In the genomic region with DNA sequence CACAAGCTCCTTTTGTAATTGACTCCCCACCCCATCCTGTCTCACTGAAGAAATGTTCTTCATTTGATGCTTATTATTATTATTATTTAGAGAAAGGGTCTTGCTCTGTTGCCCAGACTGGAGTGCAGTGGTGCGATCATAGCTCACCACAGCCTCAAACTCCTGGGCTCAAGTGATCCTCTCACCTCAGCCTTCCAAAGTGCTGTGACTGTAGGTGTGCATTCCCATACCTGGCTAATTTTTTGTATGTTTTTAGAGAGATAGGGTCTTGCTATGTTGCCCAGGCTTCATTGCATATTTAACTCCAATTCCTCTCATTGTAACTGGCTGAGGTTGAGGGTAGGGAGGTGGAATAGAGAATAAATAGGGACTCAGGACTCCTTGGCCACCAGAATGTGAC, we compare ENCODE assay signal across 29 cellular contexts. TPM values are rescaled to one million over a fixed set of nuclear protein-coding genes. Genes with fewer than 3 reads are reported as not detected.
"Had no signal": no experiment of that assay in that cellular context is flagged by ENCODE, and none has a peak within 500 bp of the region (broad histone marks: within the 10 kb centered on the region; RNA-seq: fewer than 3 reads in every experiment).

No MANE protein-coding gene starts in this region.

- H3K9me3 ChIP-seq: SJCRH30 had no signal

- DNase-seq: Karpas-422, MM.1S, MV-4-11, NCI-H1092, NCI-H1105, NCI-H1417 treated with DMSO at 0.1 percent for 48 hours, NCI-H1436 treated with DMSO at 0.1 percent for 48 hours, NCI-H1694 treated with DMSO at 0.1 percent for 48 hours, NCI-H187 treated with DMSO at 0.1 percent for 48 hours, NCI-H2029, NCI-H2171 treated with DMSO at 0.1 percent for 48 hours, NCI-H2227 treated with DMSO at 0.1 percent for 48 hours, NCI-H446, NCI-H510A treated with DMSO at 0.1 percent for 48 hours, NCI-H524 treated with DMSO at 0.1 percent for 48 hours, NCI-H526 treated with DMSO at 0.1 percent for 48 hours, NCI-H774, PC-9, SHP77, SIG-M5, SJCRH30 had no signal

- ATAC-seq: Panc1, Right ventricle myocardium inferior, SK-N-SH treated with all-trans-retinoic acid at 6 μM for 48 hours had no signal

- H3K27ac ChIP-seq: PC-9, RWPE1, SJCRH30 had no signal

- H3K36me3 ChIP-seq: SJCRH30 had no signal

- H3K4me3 ChIP-seq: PC-9, SJCRH30, SK-N-MC had no signal

RNA-seq across cellular contexts. Expression of gene SEMA5B, which starts 22.3 kb away (rescaled TPM):
- total RNA-seq: MCF 10A, PC-9, RPMI7951, SK-MEL-5 had no signal
